In the genomic region with DNA sequence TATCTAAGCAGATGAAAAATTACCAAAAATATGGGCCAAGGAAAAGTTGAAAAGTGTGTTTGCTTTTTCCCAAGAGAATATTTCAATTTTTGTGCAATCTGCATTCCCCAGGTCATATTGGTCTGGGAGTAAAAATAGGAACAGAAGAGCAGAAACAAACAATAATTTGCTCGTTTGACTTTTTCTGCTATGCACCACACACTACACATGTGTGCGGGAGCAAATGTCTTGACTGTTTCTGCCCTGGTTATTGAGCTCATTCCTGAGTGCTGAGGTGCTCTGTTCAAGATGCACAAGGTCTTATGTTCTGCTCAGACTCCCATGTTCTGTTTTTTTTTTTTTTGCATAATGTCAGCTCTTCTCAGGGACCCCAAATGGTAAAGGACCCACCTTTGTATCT, we compare ENCODE assay signal across 20 cellular contexts.
"Had no signal": no experiment of that assay in that cellular context is flagged by ENCODE, and none has a peak within 500 bp of the region (broad histone marks: within the 10 kb centered on the region; RNA-seq: fewer than 3 reads in every experiment).

No MANE protein-coding gene starts in this region.

- DNase-seq: Kasumi-1, MM.1S, NCI-H1092 treated with DMSO at 0.1 percent for 48 hours, NCI-H1436, NCI-H187, NCI-H2029, NCI-H2081 treated with DMSO at 0.1 percent for 48 hours, NCI-H2171, NCI-H446, NCI-H510A, NCI-H524 treated with DMSO at 0.1 percent for 48 hours, NCI-H69, NCI-H774, PC-3, SHP77, SK-N-SH had no signal

- FAIRE-seq: HepG2, K562 had no signal

- H3K9me3 ChIP-seq: SK-N-SH had no signal

- H3K27ac ChIP-seq: KMS-11, RWPE1 had no signal

- H3K4me2 ChIP-seq: KMS-11, SK-N-SH had no signal

- H3K4me3 ChIP-seq: K562 had no signal

- H3K9ac ChIP-seq: KMS-11, SK-N-SH had no signal
